29 cellular contexts compared by ENCODE assay signal in genomic region chr5:111120911-111121310, GRCh38. TPM values are rescaled to one million over a fixed set of nuclear protein-coding genes. Genes with fewer than 3 reads are reported as not detected.
"Had no signal": no experiment of that assay in that cellular context is flagged by ENCODE, and none has a peak within 500 bp of the region (broad histone marks: within the 10 kb centered on the region; RNA-seq: fewer than 3 reads in every experiment).

No MANE protein-coding gene starts in this region.

- H3K4me1 ChIP-seq: esophagus muscularis mucosa, stomach, thyroid gland, upper lobe of right lung had no signal

- ATAC-seq: activated CD8-positive, alpha-beta memory T cell treated with anti-CD3 and anti-CD28 coated beads, Interleukin-2, amount 10 ng/mL, durations not matched to agents 7 days and 5 days; left cardiac atrium; left ventricle myocardium superior; sciatic nerve; stimulated activated naive B cell treated with anti-CD40 and anti-IgM and Interleukin-4, amounts not matched to agents 10 μg/mL and 1 μg/mL and 100 μg/mL, for 72 hours; upper lobe of right lung had no signal

- H3K4me3 ChIP-seq: esophagus muscularis mucosa, SK-N-MC, skin epidermis, stomach, thyroid gland, upper lobe of right lung had no signal

- H3K4me3 Mint-ChIP-seq: activated CD4-positive, alpha-beta memory T cell treated with anti-CD3 and anti-CD28 coated beads, Interleukin-2, amount 10 ng/mL, durations not matched to agents 7 days and 5 days; activated CD4-positive, alpha-beta T cell treated with anti-CD3 and anti-CD28 coated beads, Interleukin-2, amount 10 ng/mL, durations not matched to agents 7 days and 5 days; activated CD8-positive, alpha-beta memory T cell treated with anti-CD3 and anti-CD28 coated beads, Interleukin-2, amount 10 ng/mL, durations not matched to agents 7 days and 5 days; activated naive CD4-positive, alpha-beta T cell treated with anti-CD3 and anti-CD28 coated beads for 36 hours; activated naive CD8-positive, alpha-beta T cell treated with anti-CD3 and anti-CD28 coated beads, Interleukin-2, amount 10 ng/mL, durations not matched to agents 7 days and 5 days; nephron; stimulated activated naive B cell treated with anti-CD40 and anti-IgM and Interleukin-4, amounts not matched to agents 10 μg/mL and 1 μg/mL and 100 μg/mL, for 72 hours had no signal

- H3K27me3 Mint-ChIP-seq: activated CD4-positive, alpha-beta memory T cell treated with anti-CD3 and anti-CD28 coated beads, Interleukin-2, amount 10 ng/mL, durations not matched to agents 7 days and 5 days; activated CD4-positive, alpha-beta T cell treated with anti-CD3 and anti-CD28 coated beads, Interleukin-2, amount 10 ng/mL, durations not matched to agents 7 days and 5 days; activated CD8-positive, alpha-beta memory T cell treated with anti-CD3 and anti-CD28 coated beads, Interleukin-2, amount 10 ng/mL, durations not matched to agents 7 days and 5 days; activated naive CD8-positive, alpha-beta T cell treated with anti-CD3 and anti-CD28 coated beads, Interleukin-2, amount 10 ng/mL, durations not matched to agents 7 days and 5 days; stimulated activated naive B cell treated with anti-CD40 and anti-IgM and Interleukin-4, amounts not matched to agents 10 μg/mL and 1 μg/mL and 100 μg/mL, for 72 hours had no signal

- FAIRE-seq: TTC549 had no signal

- H3K9me3 Mint-ChIP-seq: activated CD4-positive, alpha-beta memory T cell treated with anti-CD3 and anti-CD28 coated beads, Interleukin-2, amount 10 ng/mL, durations not matched to agents 7 days and 5 days; activated CD4-positive, alpha-beta T cell treated with anti-CD3 and anti-CD28 coated beads, Interleukin-2, amount 10 ng/mL, durations not matched to agents 7 days and 5 days; activated naive CD4-positive, alpha-beta T cell treated with anti-CD3 and anti-CD28 coated beads for 36 hours; activated naive CD8-positive, alpha-beta T cell treated with anti-CD3 and anti-CD28 coated beads, Interleukin-2, amount 10 ng/mL, durations not matched to agents 7 days and 5 days; nephron; stimulated activated naive B cell treated with anti-CD40 and anti-IgM and Interleukin-4, amounts not matched to agents 10 μg/mL and 1 μg/mL and 100 μg/mL, for 72 hours had no signal

- DNase-seq: activated CD4-positive, alpha-beta memory T cell treated with anti-CD3 and anti-CD28 coated beads, Interleukin-2, amount 10 ng/mL, durations not matched to agents 7 days and 5 days; activated CD4-positive, alpha-beta T cell treated with anti-CD3 and anti-CD28 coated beads for 1 hour; activated CD4-positive, alpha-beta T cell treated with anti-CD3 and anti-CD28 coated beads, Interleukin-2, amount 10 ng/mL, durations not matched to agents 7 days and 5 days; activated CD8-positive, alpha-beta memory T cell treated with anti-CD3 and anti-CD28 coated beads, Interleukin-2, amount 10 ng/mL, durations not matched to agents 7 days and 5 days; activated effector memory CD4-positive, alpha-beta T cell treated with anti-CD3 and anti-CD28 coated beads, Interleukin-2, amount 50 U/mL, for 16 hours; activated naive CD4-positive, alpha-beta T cell treated with anti-CD3 and anti-CD28 coated beads for 36 hours; activated naive CD8-positive, alpha-beta T cell treated with anti-CD3 and anti-CD28 coated beads, Interleukin-2, amount 10 ng/mL, durations not matched to agents 7 days and 5 days; amygdala; left cardiac atrium; left ventricle myocardium superior; retina; stimulated activated CD4-positive, alpha-beta T cell treated with anti-CD3 and anti-CD28 coated beads, Interleukin-1b, Interleukin-23, amount 100 ng/mL, for 48 hours; stimulated activated CD4-positive, alpha-beta T cell treated with anti-CD3 and anti-CD28 coated beads, Interleukin-4, amount 100 ng/mL, for 4 hours; stimulated activated naive B cell treated with anti-CD40 and anti-IgM and Interleukin-4, amounts not matched to agents 10 μg/mL and 1 μg/mL and 100 μg/mL, for 72 hours; stomach; T-helper 9 cell; thyroid gland; upper lobe of right lung; WERI-Rb-1 had no signal

- H3K9me3 ChIP-seq: esophagus muscularis mucosa, neutrophil, stomach, thyroid gland, upper lobe of right lung had no signal

- H3K27ac Mint-ChIP-seq: activated CD4-positive, alpha-beta memory T cell treated with anti-CD3 and anti-CD28 coated beads, Interleukin-2, amount 10 ng/mL, durations not matched to agents 7 days and 5 days; activated CD4-positive, alpha-beta T cell treated with anti-CD3 and anti-CD28 coated beads, Interleukin-2, amount 10 ng/mL, durations not matched to agents 7 days and 5 days; activated CD8-positive, alpha-beta memory T cell treated with anti-CD3 and anti-CD28 coated beads, Interleukin-2, amount 10 ng/mL, durations not matched to agents 7 days and 5 days; activated naive CD4-positive, alpha-beta T cell treated with anti-CD3 and anti-CD28 coated beads for 36 hours; activated naive CD8-positive, alpha-beta T cell treated with anti-CD3 and anti-CD28 coated beads, Interleukin-2, amount 10 ng/mL, durations not matched to agents 7 days and 5 days; nephron; stimulated activated naive B cell treated with anti-CD40 and anti-IgM and Interleukin-4, amounts not matched to agents 10 μg/mL and 1 μg/mL and 100 μg/mL, for 72 hours had no signal

- H3K27ac ChIP-seq: esophagus muscularis mucosa, foreskin keratinocyte, neutrophil, SK-N-MC, skin epidermis, stomach, thyroid gland, upper lobe of right lung, WERI-Rb-1 had no signal

- H3K27me3 ChIP-seq: esophagus muscularis mucosa, foreskin keratinocyte, neutrophil, stomach, thyroid gland, upper lobe of right lung had no signal

RNA-seq across cellular contexts. Expression of gene TSLP, which starts 49.4 kb away (rescaled TPM):
- total RNA-seq: lung microvascular endothelial cell, osteocyte had no signal
